In the genomic region with DNA sequence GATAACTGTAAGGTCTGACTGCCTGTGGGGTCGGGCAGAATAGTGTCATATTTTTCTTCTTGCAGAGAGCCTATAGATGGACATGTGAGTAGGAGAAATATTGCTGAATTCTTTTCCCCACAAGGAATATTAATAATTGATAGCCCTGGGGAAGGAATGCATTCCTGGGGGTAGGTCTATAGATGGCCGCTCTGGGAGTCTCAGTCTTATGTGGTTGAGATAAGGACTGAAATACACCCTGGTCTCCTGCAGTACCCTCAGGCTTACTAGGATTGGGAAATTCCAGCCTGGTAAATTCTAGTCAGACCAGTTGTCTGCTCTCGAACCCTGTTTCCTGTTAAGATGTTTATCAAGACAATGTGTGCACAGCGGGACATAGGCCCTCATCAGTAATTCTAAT, we compare ENCODE assay signal across 4 cellular contexts. TPM values are rescaled to one million over a fixed set of nuclear protein-coding genes. Genes with fewer than 3 reads are reported as not detected.
"Had no signal": no experiment of that assay in that cellular context is flagged by ENCODE, and none has a peak within 500 bp of the region (broad histone marks: within the 10 kb centered on the region; RNA-seq: fewer than 3 reads in every experiment).

No MANE protein-coding gene starts in this region.

RNA-seq across cellular contexts. Expression of gene FCGR3B, which starts 12.5 kb away (rescaled TPM):
- total RNA-seq: HepG2, HT-29, HT1080, IMR-90 had no signal
- polyA plus RNA-seq: HepG2, IMR-90 had no signal

RNA-seq across cellular contexts. Expression of gene FCGR2B, which starts 44.4 kb away (rescaled TPM):
- total RNA-seq: HepG2, HT-29, IMR-90 had no signal
- polyA plus RNA-seq: HepG2, IMR-90 had no signal
